14 cellular contexts compared by ENCODE assay signal in the genomic region with DNA sequence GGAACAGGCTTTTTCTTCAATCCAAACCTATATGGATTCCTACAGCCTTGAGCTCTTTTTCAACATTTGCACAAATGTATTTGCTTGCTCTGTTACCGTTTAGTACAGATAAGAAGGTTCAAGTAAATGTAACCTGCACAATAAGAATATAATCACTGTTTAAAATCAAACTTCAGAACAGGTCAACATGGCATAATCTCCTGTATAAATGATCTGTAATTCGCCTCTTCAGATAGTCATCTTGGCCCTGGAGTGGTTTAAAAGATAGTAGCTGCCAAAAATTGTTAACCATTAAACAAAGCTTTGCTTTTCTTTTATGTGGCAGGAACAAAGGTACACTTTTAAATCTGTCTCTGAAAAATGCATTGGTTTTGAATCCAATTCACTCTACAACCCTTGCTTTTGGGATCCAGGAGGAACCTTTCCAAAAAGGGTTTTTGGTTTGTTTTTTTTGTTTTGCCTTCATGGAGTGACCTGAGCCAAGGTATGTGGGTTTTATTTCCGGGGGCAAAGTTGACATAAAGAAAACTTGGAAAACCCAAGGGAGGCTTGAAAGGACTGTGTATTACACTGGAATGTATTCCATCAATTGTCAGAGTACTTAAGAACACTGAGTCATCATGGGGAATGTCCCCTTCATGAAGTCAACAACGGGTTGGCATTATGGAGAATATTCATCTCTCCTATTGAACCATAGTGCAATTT.
DNase-seq lines count a peak whose midpoint lies in the region; ATAC-seq, FAIRE-seq and TF ChIP-seq lines count a peak whose summit lies in the region.
"Had no signal": no experiment of that assay in that cellular context is flagged by ENCODE, and none has a peak within 500 bp of the region (broad histone marks: within the 10 kb centered on the region; RNA-seq: fewer than 3 reads in every experiment).

No MANE protein-coding gene starts in this region.

- no peaks in the 10 kb centered on the region for H3K27me3 ChIP-seq in Peyer's patch

- H3K9me3 ChIP-seq in A549, result no peaks in the 10 kb centered on the region
- no peaks in the 10 kb centered on the region for H3K9me3 ChIP-seq in Peyer's patch

- CTCF ChIA-PET in A549 (lab: Yijun Ruan, JAX), result interaction anchor here (0.7 kb wide), 1 partner anchor 235 kb away, joined by 3 read pairs; no protein-coding TSS in a partner anchor

- DNase-seq in A549 (ENCODE audit: low read depth in 1 of 2, low spot score in 1 of 2) (peak; percentile 14 to 74), LNCaP clone FGC (ENCODE audit: low read depth) (peak; percentile 76), astrocyte of the spinal cord (ENCODE audit: low read depth, low spot score) (peak; percentile 63), kidney tubule cell (ENCODE audit: low spot score) (peak; percentile 78), Peyer's patch (no peak), GM03348 (ENCODE audit: low spot score) (no peak)
- DNase-seq in effector CD8-positive, alpha-beta T cell (lab: John Stamatoyannopoulos, UW), result no peak
- DNase-seq: activated CD4-positive, CD25-positive, alpha-beta regulatory T cell; activated T-cell treated with anti-CD3 and anti-CD28 coated beads, Interleukin-2, amount 50 U/mL, for 4 hours; GF-D8; NCI-H2171 treated with DMSO at 0.1 percent for 48 hours; posterior cingulate gyrus; Right ventricle myocardium superior had no signal

- no peaks in the 10 kb centered on the region for H3K36me3 ChIP-seq in Peyer's patch

- FAIRE-seq in A549 (lab: Jason Lieb, UNC), result peak; percentile 98

- WGBS in A549 (ENCODE audit: missing lambda C conversion rate), result 1% methylated on average over 4 of the region's 4 CpGs

- peaks cover 29% of the 10 kb centered on the region for H3K4me1 ChIP-seq in A549
- no peaks in the 10 kb centered on the region for H3K4me1 ChIP-seq in Peyer's patch

- POLR2A ChIA-PET in A549 (lab: Yijun Ruan, JAX), result no interaction called here

- H3K4me3 ChIP-seq in A549 (0 out of 3 replicates have a peak overlapping the region, but pooled peaks have one; percentile 14), LNCaP clone FGC (ENCODE audit: low read depth, low read length) (no peak overlapping the region), astrocyte of the spinal cord (ENCODE audit: low read depth, low read length) (no peak overlapping the region), Peyer's patch (peak overlapping the region in 1 of 4 donors; percentile 9)

- TF ChIP-seq CTCF in A549 (IDR thresholded peaks at IDR 0.05) (no peak), LNCaP clone FGC (IDR thresholded peaks at IDR 0.05; ENCODE audit: control insufficient read depth, extremely low read depth, insufficient read depth) (no peak), astrocyte of the spinal cord (IDR thresholded peaks at IDR 0.05; ENCODE audit: low read depth, low read length) (no peak), Peyer's patch (IDR thresholded peaks at IDR 0.05) (no peak)

- H3K27ac ChIP-seq in A549 (peak overlapping the region; percentile 19 to 75; a peak in 4 of 6 replicates), Peyer's patch (no peak overlapping the region)

- TF ChIP-seq POLR2A in A549 (IDR thresholded peaks at IDR 0.05; ENCODE audit: low read length), result no peak
- TF ChIP-seq POLR2A in Peyer's patch (IDR thresholded peaks at IDR 0.05), result no peak

- ATAC-seq in A549 (peak; percentile 24 to 93; a peak in 3 of 6 replicates), GM21825 (IDR thresholded peaks at IDR 0.05; ENCODE audit: unreplicated experiment) (no peak)
- ATAC-seq: activated T-cell treated with anti-CD3 and anti-CD28 coated beads, Interleukin-2, amount 50 U/mL, for 4 hours had no signal

- TF ChIP-seq RAD21 in A549 (conservative IDR thresholded peaks at IDR 0.05 in 1 of 2, IDR thresholded peaks at IDR 0.05 in 1 of 2), result no peak

- no peak for TF ChIP-seq EP300 in A549 (IDR thresholded peaks at IDR 0.05)

- H3K4me2 ChIP-seq in A549, result peak overlapping the region; percentile 66

- in situ Hi-C loops in astrocyte of the spinal cord (cut with HindIII; ENCODE audit: low sequenced_read_pairs), result no loop called here

TF ChIP-seq in A549, 52 proteins besides CTCF, POLR2A, EP300 and RAD21:
- no peak for TF ChIP-seq FOSL2 (IDR thresholded peaks at IDR 0.05)
- TF ChIP-seq FOSL2 (CRISPR knock-in tag; IDR thresholded peaks at IDR 0.05), result peak; percentile 68
- peak; percentile 78 for TF ChIP-seq GATA3 (IDR thresholded peaks at IDR 0.05; ENCODE audit: borderline replicate concordance)
- no peak for TF ChIP-seq JUN (IDR thresholded peaks at IDR 0.05)
- no peak for TF ChIP-seq ZSCAN20 (CRISPR knock-in tag; IDR thresholded peaks at IDR 0.05)
- TF ChIP-seq NFE2L2 (conservative IDR thresholded peaks at IDR 0.05; ENCODE audit: low read length), result no peak
- TF ChIP-seq JUNB (IDR thresholded peaks at IDR 0.05), result peak; percentile 37; the same call in 1 of the 2 replicates
- TF ChIP-seq TP53 (CRISPR knock-in tag; IDR thresholded peaks at IDR 0.05), result no peak
- TF ChIP-seq RFX5 (IDR thresholded peaks at IDR 0.05), result no peak
- TF ChIP-seq CEBPB (IDR thresholded peaks at IDR 0.05), result no peak
- TF ChIP-seq EHF (CRISPR knock-in tag; IDR thresholded peaks at IDR 0.05), result no peak
- TF ChIP-seq NR3C1 (IDR thresholded peaks at IDR 0.05), result no peak
- no peak for TF ChIP-seq HDAC2 (IDR thresholded peaks at IDR 0.05)
TF ChIP-seq in A549: peak in this region for 3.

Comparison
In these comparisons a context has a peak if more than half of its experiments do, and no peak if none do; other contexts are left out.
1. DNase-seq: peak in A549 (2 of 2), LNCaP clone FGC (single experiment), astrocyte of the spinal cord (single experiment) and kidney tubule cell (single experiment); none in Peyer's patch (0 of 3), GM03348 (single experiment) and effector CD8-positive, alpha-beta T cell (single experiment).
2. H3K27ac ChIP-seq: peak in A549 (2 of 2); none in Peyer's patch (0 of 4).